In genomic region chr6:33288942-33289783, GRCh38 we compare ENCODE assay signal across 1 cellular context.
TF ChIP-seq lines count a peak whose summit lies in the region.

Gene PFDN6, plus strand, starts transcription at chr6:33289601. Its CDS starts 256 bp downstream, at chr6:33289857.
Gene WDR46, minus strand, starts transcription at chr6:33289239. Its CDS starts 69 bp downstream, at chr6:33289170.

TF ChIP-seq in HepG2, 621 proteins besides CTCF, POLR2A, EP300 and RAD21 (continued from another document and continues in another):
- TF ChIP-seq, protein P1, sequence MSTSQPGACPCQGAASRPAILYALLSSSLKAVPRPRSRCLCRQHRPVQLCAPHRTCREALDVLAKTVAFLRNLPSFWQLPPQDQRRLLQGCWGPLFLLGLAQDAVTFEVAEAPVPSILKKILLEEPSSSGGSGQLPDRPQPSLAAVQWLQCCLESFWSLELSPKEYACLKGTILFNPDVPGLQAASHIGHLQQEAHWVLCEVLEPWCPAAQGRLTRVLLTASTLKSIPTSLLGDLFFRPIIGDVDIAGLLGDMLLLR (CRISPR knock-in tag; IDR thresholded peaks at IDR 0.05), result peak; percentile 88; the same call in 1 of the 2 replicates
- TF ChIP-seq E2F5 (CRISPR knock-in tag; conservative IDR thresholded peaks at IDR 0.05) (0 out of 2 replicates have a peak, but pooled peaks have one; percentile 17), TFAP4 (IDR thresholded peaks at IDR 0.05; ENCODE audit: borderline replicate concordance, low read depth) (peak; percentile 85), GMEB1 (CRISPR knock-in tag; IDR thresholded peaks at IDR 0.05; ENCODE audit: borderline replicate concordance) (peak; percentile 72; the same call in 1 of the 2 replicates), YEATS2 (CRISPR knock-in tag; IDR thresholded peaks at IDR 0.05; ENCODE audit: borderline replicate concordance) (peak; percentile 93), FOXP1 (IDR thresholded peaks at IDR 0.05) (no peak), FOXP1 (CRISPR knock-in tag; IDR thresholded peaks at IDR 0.05) (peak; percentile 52; the same call in 1 of the 2 replicates), TAF15 (IDR thresholded peaks at IDR 0.05; ENCODE audit: low read depth, low read length, poor library complexity, severe bottlenecking) (no peak), ZNF274 (CRISPR knock-in tag; IDR thresholded peaks at IDR 0.05) (peak; percentile 27; the same call in 1 of the 2 replicates), ZNF619 (CRISPR knock-in tag; IDR thresholded peaks at IDR 0.05) (0 out of 2 replicates have a peak, but pooled peaks have one; percentile 34), ZNF691 (CRISPR knock-in tag; IDR thresholded peaks at IDR 0.05; ENCODE audit: borderline replicate concordance, low read depth) (peak; percentile 66; the same call in 1 of the 2 replicates), TGIF2 (CRISPR knock-in tag; IDR thresholded peaks at IDR 0.05) (peak; percentile 82), LCORL (IDR thresholded peaks at IDR 0.05) (peak; percentile 79), LCORL (CRISPR knock-in tag; IDR thresholded peaks at IDR 0.05) (no peak; the same call in none of the 2 replicates), GABPA (IDR thresholded peaks at IDR 0.05; ENCODE audit: low read depth, low read length) (peak; percentile 77), GABPA (CRISPR knock-in tag; IDR thresholded peaks at IDR 0.05; ENCODE audit: low read depth) (peak; percentile 99), SIX4 (CRISPR knock-in tag; IDR thresholded peaks at IDR 0.05) (no peak), YY1 (IDR thresholded peaks at IDR 0.05; ENCODE audit: insufficient read depth, insufficient replicate concordance, low read depth, low read length) (peak; percentile 99), SALL1 (CRISPR knock-in tag; IDR thresholded peaks at IDR 0.05) (peak; percentile 48), SRY (CRISPR knock-in tag; IDR thresholded peaks at IDR 0.05) (0 out of 2 replicates have a peak, but pooled peaks have one; percentile 42), HIC2 (CRISPR knock-in tag; IDR thresholded peaks at IDR 0.05; ENCODE audit: low read depth) (no peak), PHF21A (CRISPR knock-in tag; IDR thresholded peaks at IDR 0.05) (peak; percentile 69; the same call in 1 of the 2 replicates), SP1 (IDR thresholded peaks at IDR 0.05) (no peak), SP1 (CRISPR knock-in tag; IDR thresholded peaks at IDR 0.05) (peak; percentile 26; the same call in 1 of the 2 replicates), ZBTB2 (CRISPR knock-in tag; IDR thresholded peaks at IDR 0.05; ENCODE audit: low read depth) (no peak), KDM5B (CRISPR knock-in tag; IDR thresholded peaks at IDR 0.05; ENCODE audit: borderline replicate concordance) (no peak; the same call in 1 of the 2 replicates), MED8 (CRISPR knock-in tag; IDR thresholded peaks at IDR 0.05; ENCODE audit: insufficient replicate concordance) (no peak)
- TF ChIP-seq, protein P2, sequence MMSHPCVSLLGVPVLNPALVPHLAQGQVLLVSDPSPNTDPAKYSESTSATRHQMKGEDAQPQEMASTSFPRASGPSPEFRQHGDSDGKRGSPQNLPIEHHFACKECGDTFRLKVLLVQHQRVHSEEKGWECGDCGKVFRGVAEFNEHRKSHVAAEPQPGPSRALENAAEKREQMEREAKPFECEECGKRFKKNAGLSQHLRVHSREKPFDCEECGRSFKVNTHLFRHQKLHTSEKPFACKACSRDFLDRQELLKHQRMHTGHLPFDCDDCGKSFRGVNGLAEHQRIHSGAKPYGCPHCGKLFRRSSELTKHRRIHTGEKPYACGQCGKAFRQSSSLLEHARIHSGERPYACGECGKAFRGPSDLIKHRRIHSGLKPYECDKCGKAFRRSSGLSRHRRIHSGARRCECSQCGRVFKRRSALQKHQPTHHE (CRISPR knock-in tag; IDR thresholded peaks at IDR 0.05; ENCODE audit: borderline replicate concordance), result 0 out of 2 replicates have a peak, but pooled peaks have one; percentile 60
- TF ChIP-seq, protein P3, sequence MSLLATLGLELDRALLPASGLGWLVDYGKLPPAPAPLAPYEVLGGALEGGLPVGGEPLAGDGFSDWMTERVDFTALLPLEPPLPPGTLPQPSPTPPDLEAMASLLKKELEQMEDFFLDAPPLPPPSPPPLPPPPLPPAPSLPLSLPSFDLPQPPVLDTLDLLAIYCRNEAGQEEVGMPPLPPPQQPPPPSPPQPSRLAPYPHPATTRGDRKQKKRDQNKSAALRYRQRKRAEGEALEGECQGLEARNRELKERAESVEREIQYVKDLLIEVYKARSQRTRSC (CRISPR knock-in tag; IDR thresholded peaks at IDR 0.05; ENCODE audit: low read depth), result 0 out of 2 replicates have a peak, but pooled peaks have one; percentile 50
- TF ChIP-seq, protein P4, sequence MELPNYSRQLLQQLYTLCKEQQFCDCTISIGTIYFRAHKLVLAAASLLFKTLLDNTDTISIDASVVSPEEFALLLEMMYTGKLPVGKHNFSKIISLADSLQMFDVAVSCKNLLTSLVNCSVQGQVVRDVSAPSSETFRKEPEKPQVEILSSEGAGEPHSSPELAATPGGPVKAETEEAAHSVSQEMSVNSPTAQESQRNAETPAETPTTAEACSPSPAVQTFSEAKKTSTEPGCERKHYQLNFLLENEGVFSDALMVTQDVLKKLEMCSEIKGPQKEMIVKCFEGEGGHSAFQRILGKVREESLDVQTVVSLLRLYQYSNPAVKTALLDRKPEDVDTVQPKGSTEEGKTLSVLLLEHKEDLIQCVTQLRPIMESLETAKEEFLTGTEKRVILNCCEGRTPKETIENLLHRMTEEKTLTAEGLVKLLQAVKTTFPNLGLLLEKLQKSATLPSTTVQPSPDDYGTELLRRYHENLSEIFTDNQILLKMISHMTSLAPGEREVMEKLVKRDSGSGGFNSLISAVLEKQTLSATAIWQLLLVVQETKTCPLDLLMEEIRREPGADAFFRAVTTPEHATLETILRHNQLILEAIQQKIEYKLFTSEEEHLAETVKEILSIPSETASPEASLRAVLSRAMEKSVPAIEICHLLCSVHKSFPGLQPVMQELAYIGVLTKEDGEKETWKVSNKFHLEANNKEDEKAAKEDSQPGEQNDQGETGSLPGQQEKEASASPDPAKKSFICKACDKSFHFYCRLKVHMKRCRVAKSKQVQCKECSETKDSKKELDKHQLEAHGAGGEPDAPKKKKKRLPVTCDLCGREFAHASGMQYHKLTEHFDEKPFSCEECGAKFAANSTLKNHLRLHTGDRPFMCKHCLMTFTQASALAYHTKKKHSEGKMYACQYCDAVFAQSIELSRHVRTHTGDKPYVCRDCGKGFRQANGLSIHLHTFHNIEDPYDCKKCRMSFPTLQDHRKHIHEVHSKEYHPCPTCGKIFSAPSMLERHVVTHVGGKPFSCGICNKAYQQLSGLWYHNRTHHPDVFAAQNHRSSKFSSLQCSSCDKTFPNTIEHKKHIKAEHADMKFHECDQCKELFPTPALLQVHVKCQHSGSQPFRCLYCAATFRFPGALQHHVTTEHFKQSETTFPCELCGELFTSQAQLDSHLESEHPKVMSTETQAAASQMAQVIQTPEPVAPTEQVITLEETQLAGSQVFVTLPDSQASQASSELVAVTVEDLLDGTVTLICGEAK (IDR thresholded peaks at IDR 0.05), result peak; percentile 91
- TF ChIP-seq, protein P4 (CRISPR knock-in tag; IDR thresholded peaks at IDR 0.05), result 0 out of 2 replicates have a peak, but pooled peaks have one; percentile 26
- TF ChIP-seq, protein P5, sequence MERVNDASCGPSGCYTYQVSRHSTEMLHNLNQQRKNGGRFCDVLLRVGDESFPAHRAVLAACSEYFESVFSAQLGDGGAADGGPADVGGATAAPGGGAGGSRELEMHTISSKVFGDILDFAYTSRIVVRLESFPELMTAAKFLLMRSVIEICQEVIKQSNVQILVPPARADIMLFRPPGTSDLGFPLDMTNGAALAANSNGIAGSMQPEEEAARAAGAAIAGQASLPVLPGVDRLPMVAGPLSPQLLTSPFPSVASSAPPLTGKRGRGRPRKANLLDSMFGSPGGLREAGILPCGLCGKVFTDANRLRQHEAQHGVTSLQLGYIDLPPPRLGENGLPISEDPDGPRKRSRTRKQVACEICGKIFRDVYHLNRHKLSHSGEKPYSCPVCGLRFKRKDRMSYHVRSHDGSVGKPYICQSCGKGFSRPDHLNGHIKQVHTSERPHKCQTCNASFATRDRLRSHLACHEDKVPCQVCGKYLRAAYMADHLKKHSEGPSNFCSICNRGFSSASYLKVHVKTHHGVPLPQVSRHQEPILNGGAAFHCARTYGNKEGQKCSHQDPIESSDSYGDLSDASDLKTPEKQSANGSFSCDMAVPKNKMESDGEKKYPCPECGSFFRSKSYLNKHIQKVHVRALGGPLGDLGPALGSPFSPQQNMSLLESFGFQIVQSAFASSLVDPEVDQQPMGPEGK (CRISPR knock-in tag; IDR thresholded peaks at IDR 0.05), result peak; percentile 16
